1 cellular context compared by ENCODE assay signal in genomic region chr11:76380161-76380976, GRCh38.
TF ChIP-seq lines count a peak whose summit lies in the region.

No MANE protein-coding gene starts in this region.

TF ChIP-seq in K562, 482 proteins besides CTCF, POLR2A, EP300 and RAD21 (continued from another document and continues in another):
- no peak for TF ChIP-seq STAT6 (CRISPR knock-in tag; IDR thresholded peaks at IDR 0.05)
- 0 out of 2 replicates have a peak, but pooled peaks have one; percentile 53 for TF ChIP-seq CBX1 (IDR thresholded peaks at IDR 0.05; ENCODE audit: low read depth)
- no peak for TF ChIP-seq TCFL5 (CRISPR knock-in tag; conservative IDR thresholded peaks at IDR 0.05)
- peak; percentile 76; the same call in 1 of the 2 replicates for TF ChIP-seq GATAD2B (IDR thresholded peaks at IDR 0.05; ENCODE audit: borderline replicate concordance)
- peak; percentile 59 for TF ChIP-seq MAX (CRISPR knock-in tag; IDR thresholded peaks at IDR 0.05)
- TF ChIP-seq RCOR1 (IDR thresholded peaks at IDR 0.05; ENCODE audit: borderline replicate concordance in 1 of 2, low read depth in 2 of 2, low read length in 2 of 2) = peak in 1 of 2 experiments; percentile 45; a peak in 2 of 4 replicates
- no peak for TF ChIP-seq ZNF407 (IDR thresholded peaks at IDR 0.05; ENCODE audit: low read depth)
- peak; percentile 61 for TF ChIP-seq RBFOX2 (IDR thresholded peaks at IDR 0.05; ENCODE audit: low read depth, low read length)
- TF ChIP-seq BHLHE40 (IDR thresholded peaks at IDR 0.05; ENCODE audit: low read length) = peak; percentile 7; the same call in 1 of the 2 replicates
- TF ChIP-seq BRF1 (IDR thresholded peaks at IDR 0.05; ENCODE audit: borderline replicate concordance, extremely low read depth, insufficient read length) = no peak
- TF ChIP-seq THAP7 (CRISPR knock-in tag; IDR thresholded peaks at IDR 0.05) = no peak
- TF ChIP-seq HCFC1 (IDR thresholded peaks at IDR 0.05; ENCODE audit: low read depth, low read length) = no peak
- peak; percentile 41; the same call in 1 of the 2 replicates for TF ChIP-seq MYC (IDR thresholded peaks at IDR 0.05; ENCODE audit: low read depth, low read length)
- no peak for TF ChIP-seq MYC (CRISPR knock-in tag; IDR thresholded peaks at IDR 0.05; ENCODE audit: borderline replicate concordance, low read depth)
- TF ChIP-seq NFIC (IDR thresholded peaks at IDR 0.05) = peak; percentile 27; the same call in 1 of the 2 replicates
- TF ChIP-seq E2F6 (IDR thresholded peaks at IDR 0.05; ENCODE audit: borderline replicate concordance in 1 of 2, extremely low read depth in 1 of 2, insufficient read depth in 1 of 2, insufficient read length in 1 of 2, low read depth in 1 of 2, low read length in 1 of 2, poor library complexity in 1 of 2, severe bottlenecking in 1 of 2) = peak; percentile 44 to 61
- TF ChIP-seq STAT5A (IDR thresholded peaks at IDR 0.05; ENCODE audit: borderline replicate concordance, low read length) = no peak
- TF ChIP-seq PCBP1 (IDR thresholded peaks at IDR 0.05; ENCODE audit: low read depth, low read length, poor library complexity, severe bottlenecking) = peak; percentile 66
- TF ChIP-seq RB1 (IDR thresholded peaks at IDR 0.05; ENCODE audit: low read depth) = peak; percentile 10; the same call in 1 of the 2 replicates
- no peak for TF ChIP-seq U2AF2 (optimal IDR thresholded peaks at IDR 0.05; ENCODE audit: low read depth, low read length)
- peak; percentile 40; the same call in 1 of the 2 replicates for TF ChIP-seq MGA (IDR thresholded peaks at IDR 0.05)
- TF ChIP-seq ELF2 (CRISPR knock-in tag; IDR thresholded peaks at IDR 0.05) = no peak
- no peak for TF ChIP-seq ZNF133 (CRISPR knock-in tag; IDR thresholded peaks at IDR 0.05)
- peak; percentile 27 for TF ChIP-seq KDM5B (IDR thresholded peaks at IDR 0.05; ENCODE audit: insufficient replicate concordance, low read depth, low read length)
- peak; percentile 89 for TF ChIP-seq ZFP36 (IDR thresholded peaks at IDR 0.05; ENCODE audit: low read depth, low read length, partially characterized antibody)
- TF ChIP-seq FOXK2 (conservative IDR thresholded peaks at IDR 0.05 in 1 of 2, IDR thresholded peaks at IDR 0.05 in 1 of 2; ENCODE audit: low read depth in 2 of 2) = 0 out of 4 replicates have a peak, but pooled peaks of 1 of the 2 experiments have one; percentile 14
- TF ChIP-seq POLR2G (IDR thresholded peaks at IDR 0.05; ENCODE audit: low read depth, low read length) = peak; percentile 76; the same call in 1 of the 2 replicates
